In the genomic region with DNA sequence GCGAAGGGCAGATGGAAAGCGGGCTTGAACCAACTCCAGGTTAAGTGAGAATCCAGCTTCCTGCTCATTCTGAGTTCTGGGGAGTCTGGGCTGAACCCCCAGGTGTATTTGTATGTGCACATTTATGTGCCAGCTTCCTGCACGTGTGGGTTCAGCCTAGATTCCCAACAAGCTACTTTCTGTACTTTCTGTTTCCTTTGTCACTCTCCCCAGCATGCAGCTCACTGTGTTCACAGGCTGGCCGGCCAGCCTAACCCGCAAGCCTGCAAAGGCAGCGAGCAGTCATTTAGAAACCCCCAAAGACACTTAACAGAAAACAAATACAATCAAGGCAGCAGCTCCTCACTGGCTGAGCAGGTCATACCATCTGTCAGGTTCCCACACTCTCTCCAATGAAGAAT, we compare ENCODE assay signal across 1 cellular context.
TF ChIP-seq lines count a peak whose summit lies in the region.

No MANE protein-coding gene starts in this region.

TF ChIP-seq in GM12878, 131 proteins besides CTCF, POLR2A, EP300 and RAD21 (continued from another document and continues in another):
- peak; percentile 98; the same call in 1 of the 2 replicates for TF ChIP-seq GATAD2B (conservative IDR thresholded peaks at IDR 0.05; ENCODE audit: low read depth)
- TF ChIP-seq, protein P1, sequence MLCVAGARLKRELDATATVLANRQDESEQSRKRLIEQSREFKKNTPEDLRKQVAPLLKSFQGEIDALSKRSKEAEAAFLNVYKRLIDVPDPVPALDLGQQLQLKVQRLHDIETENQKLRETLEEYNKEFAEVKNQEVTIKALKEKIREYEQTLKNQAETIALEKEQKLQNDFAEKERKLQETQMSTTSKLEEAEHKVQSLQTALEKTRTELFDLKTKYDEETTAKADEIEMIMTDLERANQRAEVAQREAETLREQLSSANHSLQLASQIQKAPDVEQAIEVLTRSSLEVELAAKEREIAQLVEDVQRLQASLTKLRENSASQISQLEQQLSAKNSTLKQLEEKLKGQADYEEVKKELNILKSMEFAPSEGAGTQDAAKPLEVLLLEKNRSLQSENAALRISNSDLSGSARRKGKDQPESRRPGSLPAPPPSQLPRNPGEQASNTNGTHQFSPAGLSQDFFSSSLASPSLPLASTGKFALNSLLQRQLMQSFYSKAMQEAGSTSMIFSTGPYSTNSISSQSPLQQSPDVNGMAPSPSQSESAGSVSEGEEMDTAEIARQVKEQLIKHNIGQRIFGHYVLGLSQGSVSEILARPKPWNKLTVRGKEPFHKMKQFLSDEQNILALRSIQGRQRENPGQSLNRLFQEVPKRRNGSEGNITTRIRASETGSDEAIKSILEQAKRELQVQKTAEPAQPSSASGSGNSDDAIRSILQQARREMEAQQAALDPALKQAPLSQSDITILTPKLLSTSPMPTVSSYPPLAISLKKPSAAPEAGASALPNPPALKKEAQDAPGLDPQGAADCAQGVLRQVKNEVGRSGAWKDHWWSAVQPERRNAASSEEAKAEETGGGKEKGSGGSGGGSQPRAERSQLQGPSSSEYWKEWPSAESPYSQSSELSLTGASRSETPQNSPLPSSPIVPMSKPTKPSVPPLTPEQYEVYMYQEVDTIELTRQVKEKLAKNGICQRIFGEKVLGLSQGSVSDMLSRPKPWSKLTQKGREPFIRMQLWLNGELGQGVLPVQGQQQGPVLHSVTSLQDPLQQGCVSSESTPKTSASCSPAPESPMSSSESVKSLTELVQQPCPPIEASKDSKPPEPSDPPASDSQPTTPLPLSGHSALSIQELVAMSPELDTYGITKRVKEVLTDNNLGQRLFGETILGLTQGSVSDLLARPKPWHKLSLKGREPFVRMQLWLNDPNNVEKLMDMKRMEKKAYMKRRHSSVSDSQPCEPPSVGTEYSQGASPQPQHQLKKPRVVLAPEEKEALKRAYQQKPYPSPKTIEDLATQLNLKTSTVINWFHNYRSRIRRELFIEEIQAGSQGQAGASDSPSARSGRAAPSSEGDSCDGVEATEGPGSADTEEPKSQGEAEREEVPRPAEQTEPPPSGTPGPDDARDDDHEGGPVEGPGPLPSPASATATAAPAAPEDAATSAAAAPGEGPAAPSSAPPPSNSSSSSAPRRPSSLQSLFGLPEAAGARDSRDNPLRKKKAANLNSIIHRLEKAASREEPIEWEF (IDR thresholded peaks at IDR 0.05; ENCODE audit: insufficient replicate concordance, low read depth, low read length): no peak
- peak; percentile 72; the same call in 1 of the 2 replicates for TF ChIP-seq PAX5 (IDR thresholded peaks at IDR 0.05; ENCODE audit: borderline replicate concordance, low read depth, low read length)
- no peak for TF ChIP-seq HDAC2 (IDR thresholded peaks at IDR 0.05)
- TF ChIP-seq NFXL1 (IDR thresholded peaks at IDR 0.05; ENCODE audit: borderline replicate concordance): no peak
- TF ChIP-seq MEF2B (IDR thresholded peaks at IDR 0.05; ENCODE audit: partially characterized antibody, poor library complexity, severe bottlenecking): peak; percentile 90
- TF ChIP-seq ZNF207 (IDR thresholded peaks at IDR 0.05; ENCODE audit: borderline replicate concordance): no peak; the same call in 1 of the 2 replicates
- no peak for TF ChIP-seq HDAC6 (IDR thresholded peaks at IDR 0.05; ENCODE audit: unreplicated experiment)
- TF ChIP-seq ZNF217 (IDR thresholded peaks at IDR 0.05): no peak; the same call in none of the 2 replicates
- TF ChIP-seq CHD4 (IDR thresholded peaks at IDR 0.05): no peak
- TF ChIP-seq, protein P2, sequence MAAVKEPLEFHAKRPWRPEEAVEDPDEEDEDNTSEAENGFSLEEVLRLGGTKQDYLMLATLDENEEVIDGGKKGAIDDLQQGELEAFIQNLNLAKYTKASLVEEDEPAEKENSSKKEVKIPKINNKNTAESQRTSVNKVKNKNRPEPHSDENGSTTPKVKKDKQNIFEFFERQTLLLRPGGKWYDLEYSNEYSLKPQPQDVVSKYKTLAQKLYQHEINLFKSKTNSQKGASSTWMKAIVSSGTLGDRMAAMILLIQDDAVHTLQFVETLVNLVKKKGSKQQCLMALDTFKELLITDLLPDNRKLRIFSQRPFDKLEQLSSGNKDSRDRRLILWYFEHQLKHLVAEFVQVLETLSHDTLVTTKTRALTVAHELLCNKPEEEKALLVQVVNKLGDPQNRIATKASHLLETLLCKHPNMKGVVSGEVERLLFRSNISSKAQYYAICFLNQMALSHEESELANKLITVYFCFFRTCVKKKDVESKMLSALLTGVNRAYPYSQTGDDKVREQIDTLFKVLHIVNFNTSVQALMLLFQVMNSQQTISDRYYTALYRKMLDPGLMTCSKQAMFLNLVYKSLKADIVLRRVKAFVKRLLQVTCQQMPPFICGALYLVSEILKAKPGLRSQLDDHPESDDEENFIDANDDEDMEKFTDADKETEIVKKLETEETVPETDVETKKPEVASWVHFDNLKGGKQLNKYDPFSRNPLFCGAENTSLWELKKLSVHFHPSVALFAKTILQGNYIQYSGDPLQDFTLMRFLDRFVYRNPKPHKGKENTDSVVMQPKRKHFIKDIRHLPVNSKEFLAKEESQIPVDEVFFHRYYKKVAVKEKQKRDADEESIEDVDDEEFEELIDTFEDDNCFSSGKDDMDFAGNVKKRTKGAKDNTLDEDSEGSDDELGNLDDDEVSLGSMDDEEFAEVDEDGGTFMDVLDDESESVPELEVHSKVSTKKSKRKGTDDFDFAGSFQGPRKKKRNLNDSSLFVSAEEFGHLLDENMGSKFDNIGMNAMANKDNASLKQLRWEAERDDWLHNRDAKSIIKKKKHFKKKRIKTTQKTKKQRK (IDR thresholded peaks at IDR 0.05; ENCODE audit: low read depth, low read length): no peak
- TF ChIP-seq POU2F2 (IDR thresholded peaks at IDR 0.05; ENCODE audit: borderline replicate concordance, low read depth, low read length): peak; percentile 85; the same call in 1 of the 3 replicates
- TF ChIP-seq, protein P3, sequence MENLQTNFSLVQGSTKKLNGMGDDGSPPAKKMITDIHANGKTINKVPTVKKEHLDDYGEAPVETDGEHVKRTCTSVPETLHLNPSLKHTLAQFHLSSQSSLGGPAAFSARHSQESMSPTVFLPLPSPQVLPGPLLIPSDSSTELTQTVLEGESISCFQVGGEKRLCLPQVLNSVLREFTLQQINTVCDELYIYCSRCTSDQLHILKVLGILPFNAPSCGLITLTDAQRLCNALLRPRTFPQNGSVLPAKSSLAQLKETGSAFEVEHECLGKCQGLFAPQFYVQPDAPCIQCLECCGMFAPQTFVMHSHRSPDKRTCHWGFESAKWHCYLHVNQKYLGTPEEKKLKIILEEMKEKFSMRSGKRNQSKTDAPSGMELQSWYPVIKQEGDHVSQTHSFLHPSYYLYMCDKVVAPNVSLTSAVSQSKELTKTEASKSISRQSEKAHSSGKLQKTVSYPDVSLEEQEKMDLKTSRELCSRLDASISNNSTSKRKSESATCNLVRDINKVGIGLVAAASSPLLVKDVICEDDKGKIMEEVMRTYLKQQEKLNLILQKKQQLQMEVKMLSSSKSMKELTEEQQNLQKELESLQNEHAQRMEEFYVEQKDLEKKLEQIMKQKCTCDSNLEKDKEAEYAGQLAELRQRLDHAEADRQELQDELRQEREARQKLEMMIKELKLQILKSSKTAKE (IDR thresholded peaks at IDR 0.05; ENCODE audit: low read depth, poor library complexity, severe bottlenecking): peak; percentile 86
- TF ChIP-seq NBN (IDR thresholded peaks at IDR 0.05): peak; percentile 81
- no peak for TF ChIP-seq RBBP5 (conservative IDR thresholded peaks at IDR 0.05)
- TF ChIP-seq TAF1 (IDR thresholded peaks at IDR 0.05; ENCODE audit: borderline replicate concordance, low read depth, low read length): 0 out of 2 replicates have a peak, but pooled peaks have one; percentile 24
- TF ChIP-seq BHLHE40 (IDR thresholded peaks at IDR 0.05; ENCODE audit: borderline replicate concordance in 1 of 2, low read depth in 2 of 2, low read length in 1 of 2): peak; percentile 98 to 99
- TF ChIP-seq, protein P4, sequence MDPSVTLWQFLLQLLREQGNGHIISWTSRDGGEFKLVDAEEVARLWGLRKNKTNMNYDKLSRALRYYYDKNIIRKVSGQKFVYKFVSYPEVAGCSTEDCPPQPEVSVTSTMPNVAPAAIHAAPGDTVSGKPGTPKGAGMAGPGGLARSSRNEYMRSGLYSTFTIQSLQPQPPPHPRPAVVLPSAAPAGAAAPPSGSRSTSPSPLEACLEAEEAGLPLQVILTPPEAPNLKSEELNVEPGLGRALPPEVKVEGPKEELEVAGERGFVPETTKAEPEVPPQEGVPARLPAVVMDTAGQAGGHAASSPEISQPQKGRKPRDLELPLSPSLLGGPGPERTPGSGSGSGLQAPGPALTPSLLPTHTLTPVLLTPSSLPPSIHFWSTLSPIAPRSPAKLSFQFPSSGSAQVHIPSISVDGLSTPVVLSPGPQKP (IDR thresholded peaks at IDR 0.05; ENCODE audit: low read depth, low read length): no peak
- peak; percentile 97 for TF ChIP-seq IKZF2 (IDR thresholded peaks at IDR 0.05)
- TF ChIP-seq CBFB (IDR thresholded peaks at IDR 0.05; ENCODE audit: low read depth): peak; percentile 70; the same call in 1 of the 2 replicates
- TF ChIP-seq ZNF622 (IDR thresholded peaks at IDR 0.05): no peak
- TF ChIP-seq TBL1XR1 (IDR thresholded peaks at IDR 0.05; ENCODE audit: low read depth, low read length): peak; percentile 84
- TF ChIP-seq, protein P5, sequence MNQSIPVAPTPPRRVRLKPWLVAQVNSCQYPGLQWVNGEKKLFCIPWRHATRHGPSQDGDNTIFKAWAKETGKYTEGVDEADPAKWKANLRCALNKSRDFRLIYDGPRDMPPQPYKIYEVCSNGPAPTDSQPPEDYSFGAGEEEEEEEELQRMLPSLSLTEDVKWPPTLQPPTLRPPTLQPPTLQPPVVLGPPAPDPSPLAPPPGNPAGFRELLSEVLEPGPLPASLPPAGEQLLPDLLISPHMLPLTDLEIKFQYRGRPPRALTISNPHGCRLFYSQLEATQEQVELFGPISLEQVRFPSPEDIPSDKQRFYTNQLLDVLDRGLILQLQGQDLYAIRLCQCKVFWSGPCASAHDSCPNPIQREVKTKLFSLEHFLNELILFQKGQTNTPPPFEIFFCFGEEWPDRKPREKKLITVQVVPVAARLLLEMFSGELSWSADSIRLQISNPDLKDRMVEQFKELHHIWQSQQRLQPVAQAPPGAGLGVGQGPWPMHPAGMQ (IDR thresholded peaks at IDR 0.05; ENCODE audit: borderline replicate concordance): no peak
- TF ChIP-seq CREM (IDR thresholded peaks at IDR 0.05; ENCODE audit: low read depth): peak; percentile 48; the same call in 1 of the 2 replicates
- TF ChIP-seq YY1 (IDR thresholded peaks at IDR 0.05; ENCODE audit: low read depth, low read length): peak; percentile 49; the same call in 1 of the 2 replicates
- 0 out of 2 replicates have a peak, but pooled peaks have one; percentile 13 for TF ChIP-seq RFX5 (IDR thresholded peaks at IDR 0.05; ENCODE audit: low read depth, low read length)
- peak; percentile 79; the same call in 1 of the 2 replicates for TF ChIP-seq MEF2A (IDR thresholded peaks at IDR 0.05; ENCODE audit: insufficient read depth, low read depth, low read length)
- TF ChIP-seq, protein P6, sequence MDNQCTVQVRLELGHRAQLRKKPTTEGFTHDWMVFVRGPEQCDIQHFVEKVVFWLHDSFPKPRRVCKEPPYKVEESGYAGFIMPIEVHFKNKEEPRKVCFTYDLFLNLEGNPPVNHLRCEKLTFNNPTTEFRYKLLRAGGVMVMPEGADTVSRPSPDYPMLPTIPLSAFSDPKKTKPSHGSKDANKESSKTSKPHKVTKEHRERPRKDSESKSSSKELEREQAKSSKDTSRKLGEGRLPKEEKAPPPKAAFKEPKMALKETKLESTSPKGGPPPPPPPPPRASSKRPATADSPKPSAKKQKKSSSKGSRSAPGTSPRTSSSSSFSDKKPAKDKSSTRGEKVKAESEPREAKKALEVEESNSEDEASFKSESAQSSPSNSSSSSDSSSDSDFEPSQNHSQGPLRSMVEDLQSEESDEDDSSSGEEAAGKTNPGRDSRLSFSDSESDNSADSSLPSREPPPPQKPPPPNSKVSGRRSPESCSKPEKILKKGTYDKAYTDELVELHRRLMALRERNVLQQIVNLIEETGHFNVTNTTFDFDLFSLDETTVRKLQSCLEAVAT (IDR thresholded peaks at IDR 0.05): peak; percentile 58
- peak; percentile 89 for TF ChIP-seq JUNB (IDR thresholded peaks at IDR 0.05)
- TF ChIP-seq ZBED1 (IDR thresholded peaks at IDR 0.05; ENCODE audit: borderline replicate concordance): no peak
- TF ChIP-seq IRF4 (IDR thresholded peaks at IDR 0.05; ENCODE audit: low read depth, low read length): peak; percentile 86
- TF ChIP-seq LARP7 (IDR thresholded peaks at IDR 0.05): no peak
- TF ChIP-seq BRCA1 (IDR thresholded peaks at IDR 0.05; ENCODE audit: low read depth, low read length): no peak
- TF ChIP-seq MXI1 (IDR thresholded peaks at IDR 0.05; ENCODE audit: low read depth, low read length): peak; percentile 37; the same call in 1 of the 2 replicates
- TF ChIP-seq, protein P7, sequence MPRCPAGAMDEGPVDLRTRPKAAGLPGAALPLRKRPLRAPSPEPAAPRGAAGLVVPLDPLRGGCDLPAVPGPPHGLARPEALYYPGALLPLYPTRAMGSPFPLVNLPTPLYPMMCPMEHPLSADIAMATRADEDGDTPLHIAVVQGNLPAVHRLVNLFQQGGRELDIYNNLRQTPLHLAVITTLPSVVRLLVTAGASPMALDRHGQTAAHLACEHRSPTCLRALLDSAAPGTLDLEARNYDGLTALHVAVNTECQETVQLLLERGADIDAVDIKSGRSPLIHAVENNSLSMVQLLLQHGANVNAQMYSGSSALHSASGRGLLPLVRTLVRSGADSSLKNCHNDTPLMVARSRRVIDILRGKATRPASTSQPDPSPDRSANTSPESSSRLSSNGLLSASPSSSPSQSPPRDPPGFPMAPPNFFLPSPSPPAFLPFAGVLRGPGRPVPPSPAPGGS (IDR thresholded peaks at IDR 0.05; ENCODE audit: borderline replicate concordance, insufficient read depth, low read depth, low read length, poor library complexity, severe bottlenecking): peak; percentile 90
- no peak; the same call in none of the 2 replicates for TF ChIP-seq TCF12 (IDR thresholded peaks at IDR 0.05; ENCODE audit: low read depth, low read length)
- no peak for TF ChIP-seq SPI1 (IDR thresholded peaks at IDR 0.05; ENCODE audit: borderline replicate concordance, insufficient read depth, low read depth, low read length)
- peak; percentile 58 for TF ChIP-seq TCF3 (IDR thresholded peaks at IDR 0.05; ENCODE audit: borderline replicate concordance, insufficient read depth, low read depth, low read length)
- TF ChIP-seq SMAD1 (IDR thresholded peaks at IDR 0.05; ENCODE audit: low read depth, partially characterized antibody): no peak
- TF ChIP-seq NR2C2 (IDR thresholded peaks at IDR 0.05; ENCODE audit: borderline replicate concordance, control insufficient read depth, insufficient read length, low read depth): no peak
- TF ChIP-seq, protein P8, sequence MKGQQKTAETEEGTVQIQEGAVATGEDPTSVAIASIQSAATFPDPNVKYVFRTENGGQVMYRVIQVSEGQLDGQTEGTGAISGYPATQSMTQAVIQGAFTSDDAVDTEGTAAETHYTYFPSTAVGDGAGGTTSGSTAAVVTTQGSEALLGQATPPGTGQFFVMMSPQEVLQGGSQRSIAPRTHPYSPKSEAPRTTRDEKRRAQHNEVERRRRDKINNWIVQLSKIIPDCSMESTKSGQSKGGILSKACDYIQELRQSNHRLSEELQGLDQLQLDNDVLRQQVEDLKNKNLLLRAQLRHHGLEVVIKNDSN (IDR thresholded peaks at IDR 0.05; ENCODE audit: borderline replicate concordance, extremely low read length, insufficient read depth, low read depth, low read length): no peak
- TF ChIP-seq SUPT20H (IDR thresholded peaks at IDR 0.05; ENCODE audit: borderline replicate concordance, control insufficient read depth, low read depth, low read length): no peak
- peak; percentile 74 for TF ChIP-seq NR2F1 (conservative IDR thresholded peaks at IDR 0.05)
- TF ChIP-seq CHD2 (IDR thresholded peaks at IDR 0.05; ENCODE audit: borderline replicate concordance, low read depth, low read length): peak; percentile 72; the same call in 1 of the 2 replicates
- peak; percentile 84 for TF ChIP-seq NFIC (IDR thresholded peaks at IDR 0.05; ENCODE audit: low read depth, low read length)
- no peak for TF ChIP-seq STAT3 (IDR thresholded peaks at IDR 0.05; ENCODE audit: low read depth, low read length)
- TF ChIP-seq STAT1 (conservative IDR thresholded peaks at IDR 0.05): no peak
